8 cellular contexts compared by ENCODE assay signal in genomic region chr16:728131-728889, GRCh38. TPM values are rescaled to one million over a fixed set of nuclear protein-coding genes. Genes with fewer than 3 reads are reported as not detected.
DNase-seq lines count a peak whose midpoint lies in the region; ATAC-seq and TF ChIP-seq lines count a peak whose summit lies in the region.

No MANE protein-coding gene starts in this region.

- POLR2A ChIA-PET in PC-3 (lab: Charles Lee; ENCODE audit: unreplicated experiment): interaction anchor here (0.6 to 0.8 kb wide), 5 partner anchors 15 to 651 kb away, joined by 3 to 6 read pairs (median 3); no protein-coding TSS in a partner anchor

- no peaks in the 10 kb centered on the region for H3K9me2 ChIP-seq in PC-3 (replicated peaks; ENCODE audit: low read length)

- H3F3A ChIP-seq in PC-3 (ENCODE audit: low read length, unreplicated experiment): peaks cover 3% of the 10 kb centered on the region

- no peaks in the 10 kb centered on the region for H4K20me1 ChIP-seq in PC-3 (ENCODE audit: low read length)

- DNase-seq in GF-D8 (lab: John Stamatoyannopoulos, UW) (peak; percentile 61), PC-3 (peak; percentile 85), activated gamma-delta T cell (lab: John Stamatoyannopoulos, UW) (peak; percentile 67), foreskin keratinocyte (peak; percentile 69 to 85), occipital lobe (lab: John Stamatoyannopoulos, UW) (peak; percentile 53)

- BruUV-seq in PC-3 (replicated peaks; lab: Mats Ljungman, UMichigan): no TSS peak

- intact Hi-C loops in PC-3 (cut with micrococcal nuclease): no loop called here

- H3K9me3 ChIP-seq in PC-3 (ENCODE audit: low read length): no peaks in the 10 kb centered on the region

- no peak overlapping the region for H3K9ac ChIP-seq in PC-3 (ENCODE audit: low read length)

- peak overlapping the region; percentile 84 for H3K4me2 ChIP-seq in PC-3 (ENCODE audit: low read length)

- H3K36me3 ChIP-seq in PC-3 (ENCODE audit: low read depth, low read length): no peaks in the 10 kb centered on the region; the same call in 1 of the 2 replicates

- H3K27ac ChIP-seq in PC-3 (ENCODE audit: low read length): no peak overlapping the region
- H3K27ac ChIP-seq in foreskin keratinocyte: no peak overlapping the region

- peak; percentile 44 for ATAC-seq in HG02885 (IDR thresholded peaks at IDR 0.05; ENCODE audit: poor library complexity, unreplicated experiment)
- peak; percentile 47 for ATAC-seq in PC-3
- peak; percentile 48 for ATAC-seq in foreskin keratinocyte
- ATAC-seq in GM21360 (IDR thresholded peaks at IDR 0.05; ENCODE audit: unreplicated experiment): no peak
- ATAC-seq in HG02840 (IDR thresholded peaks at IDR 0.05; ENCODE audit: low FRiP score, unreplicated experiment): no peak

- TF ChIP-seq CTCF in PC-3 (conservative IDR thresholded peaks at IDR 0.05; ENCODE audit: low read depth, low read length) (no peak), foreskin keratinocyte (conservative IDR thresholded peaks at IDR 0.05) (no peak)

- H3K4me3 ChIP-seq in PC-3 (ENCODE audit: low read length): peak overlapping the region; percentile 66

- H3K27me3 ChIP-seq in PC-3 (ENCODE audit: low read length): no peaks in the 10 kb centered on the region
- H3K27me3 ChIP-seq in foreskin keratinocyte: no peaks in the 10 kb centered on the region

- 0 out of 2 replicates have a peak, but pooled peaks cover 9% of the 10 kb centered on the region for H3K79me2 ChIP-seq in PC-3 (ENCODE audit: low read length)

- peak overlapping the region; percentile 48; the same call in 1 of the 2 replicates for H2AFZ ChIP-seq in PC-3 (ENCODE audit: low read length)

- CTCF ChIA-PET in PC-3 (lab: Charles Lee): interaction anchor here (0.5 to 1.3 kb wide), 4 partner anchors 12 to 329 kb away, joined by 3 to 12 read pairs (median 4); no protein-coding TSS in a partner anchor

- H3K4me1 ChIP-seq in PC-3 (ENCODE audit: insufficient read depth, low read length) (peaks cover 8% of the 10 kb centered on the region; the same call in 1 of the 2 replicates), foreskin keratinocyte (no peaks in the 10 kb centered on the region)

RNA-seq across cellular contexts. Expression of gene HAGHL, which starts 1.4 kb away (rescaled TPM):
- total RNA-seq in PC-3 (2014; rRNA removed) (16.4 and 19.4 TPM in 2 replicates), foreskin keratinocyte (17.8 and 18.4 TPM in 2 replicates), occipital lobe (7.0 TPM)
- polyA plus RNA-seq in foreskin keratinocyte: 20.6 and 21.2 TPM in 2 replicates

RNA-seq across cellular contexts. Expression of gene CCDC78, which starts 2.1 kb away (rescaled TPM):
- 3.3 and 5.8 TPM in 2 replicates for total RNA-seq in PC-3 (2014; rRNA removed)
- 2.7 and 2.9 TPM in 2 replicates for total RNA-seq in foreskin keratinocyte
- polyA plus RNA-seq in foreskin keratinocyte: 3.3 and 4.0 TPM in 2 replicates
- 4.2 TPM for total RNA-seq in occipital lobe

RNA-seq across cellular contexts. Expression of gene ANTKMT, which starts 7.4 kb away (rescaled TPM):
- total RNA-seq in PC-3 (2014; rRNA removed) (77.3 and 79.0 TPM in 2 replicates), foreskin keratinocyte (43.6 and 47.9 TPM in 2 replicates), occipital lobe (11.5 TPM)
- polyA plus RNA-seq in foreskin keratinocyte: 42.0 and 47.0 TPM in 2 replicates

RNA-seq across cellular contexts. Expression of gene CIAO3, which starts 12.5 kb away (rescaled TPM):
- total RNA-seq in PC-3 (2014; rRNA removed): 46.1 and 62.5 TPM in 2 replicates
- total RNA-seq in foreskin keratinocyte: 34.2 and 34.3 TPM in 2 replicates
- 34.7 and 34.8 TPM in 2 replicates for polyA plus RNA-seq in foreskin keratinocyte
- total RNA-seq in occipital lobe: 48.8 TPM

RNA-seq across cellular contexts. Expression of gene METRN, which starts 13.4 kb away (rescaled TPM):
- total RNA-seq in PC-3 (2014; rRNA removed) (314 and 320 TPM in 2 replicates), foreskin keratinocyte (65.7 and 70.0 TPM in 2 replicates), occipital lobe (16.7 TPM)
- 114 and 131 TPM in 2 replicates for polyA plus RNA-seq in foreskin keratinocyte

Comparison
In these comparisons a context has a peak if more than half of its experiments do, and no peak if none do; other contexts are left out.
1. ATAC-seq: peak in HG02885 (single experiment), PC-3 (single experiment) and foreskin keratinocyte (single experiment); none in GM21360 (single experiment) and HG02840 (single experiment).
2. Peak in every context shown above with its lines, with median percentiles within 50 percentile points of each other: DNase-seq.